Comparison of ENCODE assay signal across 1 cellular context in the genomic region with DNA sequence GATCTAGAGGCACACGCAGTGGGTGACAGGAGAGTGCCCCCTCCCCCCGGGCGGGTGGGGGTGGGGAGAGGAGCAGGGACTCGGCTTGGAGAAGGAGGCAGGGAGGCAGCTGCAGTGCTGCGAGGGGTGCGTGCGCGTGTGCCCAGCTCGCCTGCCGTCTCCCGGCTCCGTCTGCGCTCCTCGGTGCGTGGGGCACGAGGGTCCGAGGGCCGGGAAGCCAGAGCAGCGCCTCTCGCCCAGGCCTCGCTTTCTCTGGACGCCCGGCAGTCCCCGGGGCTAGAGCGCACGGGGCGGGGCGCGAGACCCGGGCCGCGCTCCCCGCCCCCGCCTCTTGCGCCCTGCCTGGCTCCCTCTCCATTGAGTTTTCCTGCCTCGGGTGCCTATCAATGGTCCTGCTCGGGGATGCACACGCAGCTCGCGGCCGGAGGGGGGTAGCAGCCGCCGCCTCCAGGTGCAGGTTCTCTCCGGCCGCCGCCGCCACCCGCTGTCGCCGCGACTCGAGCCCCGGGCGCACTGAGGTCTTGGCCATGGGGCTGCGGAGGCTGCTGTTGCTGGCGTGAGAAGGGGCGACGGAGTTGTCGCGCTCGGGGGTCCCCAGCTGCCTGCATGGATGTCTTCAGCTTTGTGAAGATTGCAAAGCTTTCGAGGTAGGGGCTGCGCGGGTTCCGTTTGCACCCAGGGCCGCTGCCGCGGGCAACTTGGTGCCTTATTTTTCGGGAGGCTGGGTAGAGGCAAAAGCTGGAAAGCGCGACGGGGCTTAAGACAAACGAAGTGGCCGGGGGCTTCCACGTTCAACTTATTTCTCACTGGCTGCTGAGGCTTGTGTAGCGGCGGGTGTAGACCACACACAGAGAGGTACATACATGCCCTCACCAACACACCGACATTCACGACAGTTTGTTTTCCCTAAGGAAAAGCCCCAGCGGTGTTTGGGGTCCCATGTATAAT.
TF ChIP-seq lines count a peak whose summit lies in the region.

A gene (plus strand): TSS at position 108 of the 948 bp plus-strand sequence. CDS start 499 bp downstream, at position 607.

TF ChIP-seq in A549, 52 proteins besides CTCF, POLR2A, EP300 and RAD21 (continued from another document):
- no peak for TF ChIP-seq CBX8 (IDR thresholded peaks at IDR 0.05)
- TF ChIP-seq MYC (IDR thresholded peaks at IDR 0.05; ENCODE audit: borderline replicate concordance, low read length): no peak
- TF ChIP-seq ESRRA (IDR thresholded peaks at IDR 0.05; ENCODE audit: borderline replicate concordance, low read length): no peak
- TF ChIP-seq MAZ (IDR thresholded peaks at IDR 0.05; ENCODE audit: borderline replicate concordance, low read depth, low read length): no peak
- no peak for TF ChIP-seq CEBPB (IDR thresholded peaks at IDR 0.05)
- TF ChIP-seq CHD4 (IDR thresholded peaks at IDR 0.05; ENCODE audit: borderline replicate concordance): no peak
